ENCODE assay signal across 17 cellular contexts in genomic region chr2:7027961-7028655, GRCh38.
DNase-seq lines count a peak whose midpoint lies in the region; ATAC-seq and TF ChIP-seq lines count a peak whose summit lies in the region.
"Had no signal": no experiment of that assay in that cellular context is flagged by ENCODE, and none has a peak within 500 bp of the region (broad histone marks: within the 10 kb centered on the region; RNA-seq: fewer than 3 reads in every experiment).

No MANE protein-coding gene starts in this region.

- H3K27me3 Mint-ChIP-seq in glutamatergic neuron (ENCODE audit: unreplicated experiment): peaks cover 4% of the 10 kb centered on the region
- no peaks in the 10 kb centered on the region for H3K27me3 Mint-ChIP-seq in progenitor cell of endocrine pancreas
- H3K27me3 Mint-ChIP-seq: activated CD4-positive, alpha-beta memory T cell treated with anti-CD3 and anti-CD28 coated beads for 36 hours had no signal

- no peak for DNase-seq in left ventricle myocardium inferior
- no peak for DNase-seq in left ventricle myocardium superior
- DNase-seq in glutamatergic neuron: no peak
- no peak for DNase-seq in progenitor cell of endocrine pancreas (ENCODE audit: low spot score, unreplicated experiment)
- DNase-seq in NCI-H1436 treated with DMSO at 0.1 percent for 48 hours (lab: John Stamatoyannopoulos, UW): no peak
- DNase-seq: activated CD4-positive, alpha-beta memory T cell treated with anti-CD3 and anti-CD28 coated beads for 36 hours; activated gamma-delta T cell treated with Interleukin-2 at 50 U/mL for 16 hours; anterior cingulate cortex; CD8-positive, alpha-beta memory T cell; GDM1; KBM-7; mammary epithelial cell; NCI-H1694 treated with DMSO at 0.1 percent for 48 hours had no signal

- H3K27ac Mint-ChIP-seq in glutamatergic neuron (ENCODE audit: unreplicated experiment) (peak overlapping the region; percentile 53), progenitor cell of endocrine pancreas (peak overlapping the region; percentile 1)
- H3K27ac Mint-ChIP-seq: activated CD4-positive, alpha-beta memory T cell treated with anti-CD3 and anti-CD28 coated beads for 36 hours had no signal

- H3K4me3 Mint-ChIP-seq in glutamatergic neuron (ENCODE audit: unreplicated experiment): no peak overlapping the region
- H3K4me3 Mint-ChIP-seq in progenitor cell of endocrine pancreas (ENCODE audit: low read depth): no peak overlapping the region
- H3K4me3 Mint-ChIP-seq: activated CD4-positive, alpha-beta memory T cell treated with anti-CD3 and anti-CD28 coated beads for 36 hours had no signal

- H3K4me3 ChIP-seq in left ventricle myocardium inferior: no peak overlapping the region
- H3K4me3 ChIP-seq: SK-N-MC had no signal

- H3K4me1 ChIP-seq in left ventricle myocardium inferior: peaks cover 67% of the 10 kb centered on the region

- intact Hi-C loops in left ventricle myocardium inferior (cut with micrococcal nuclease) (loop anchor here (5.0 kb wide), 1 partner anchor 111 kb away; the partner anchor contains the start of gene RNF144A), left ventricle myocardium superior (cut with micrococcal nuclease) (no loop called here)

- ATAC-seq in left ventricle myocardium superior (no peak), GM18505 (IDR thresholded peaks at IDR 0.05; ENCODE audit: unreplicated experiment) (no peak), HG03460 (IDR thresholded peaks at IDR 0.05; ENCODE audit: unreplicated experiment) (no peak)

- H3K27ac ChIP-seq in left ventricle myocardium inferior (replicated peaks): peak overlapping the region; percentile 86
- H3K27ac ChIP-seq: RWPE1, SK-N-MC had no signal

- no peaks in the 10 kb centered on the region for H3K9me3 ChIP-seq in left ventricle myocardium inferior (replicated peaks)

- TF ChIP-seq POLR2A in GM18505 (IDR thresholded peaks at IDR 0.05; ENCODE audit: borderline replicate concordance, extremely low read depth, insufficient read depth, insufficient read length): no peak

- peaks cover 27% of the 10 kb centered on the region for H3K4me1 Mint-ChIP-seq in glutamatergic neuron (ENCODE audit: low read depth, unreplicated experiment)
- peaks cover 6% of the 10 kb centered on the region for H3K4me1 Mint-ChIP-seq in progenitor cell of endocrine pancreas (ENCODE audit: low read depth)

- H3K9me3 Mint-ChIP-seq in glutamatergic neuron (ENCODE audit: unreplicated experiment) (peaks cover 5% of the 10 kb centered on the region), progenitor cell of endocrine pancreas (ENCODE audit: low read depth) (no peaks in the 10 kb centered on the region)
- H3K9me3 Mint-ChIP-seq: activated CD4-positive, alpha-beta memory T cell treated with anti-CD3 and anti-CD28 coated beads for 36 hours; CD8-positive, alpha-beta memory T cell had no signal

- no peak for TF ChIP-seq CTCF in left ventricle myocardium inferior (IDR thresholded peaks at IDR 0.05; ENCODE audit: borderline replicate concordance)
- TF ChIP-seq CTCF in glutamatergic neuron (IDR thresholded peaks at IDR 0.05; ENCODE audit: partially characterized antibody, unreplicated experiment): no peak
- no peak for TF ChIP-seq CTCF in progenitor cell of endocrine pancreas (IDR thresholded peaks at IDR 0.05; ENCODE audit: unreplicated experiment)

- H3K36me3 ChIP-seq in left ventricle myocardium inferior: peaks cover 43% of the 10 kb centered on the region

- H3K27me3 ChIP-seq in left ventricle myocardium inferior (ENCODE audit: low read depth): no peaks in the 10 kb centered on the region

- H3K36me3 Mint-ChIP-seq in glutamatergic neuron (ENCODE audit: unreplicated experiment) (peaks cover 5% of the 10 kb centered on the region), progenitor cell of endocrine pancreas (ENCODE audit: insufficient read depth) (peaks cover 31% of the 10 kb centered on the region)
